In genomic region chr18:48799724-48800315, GRCh38 we compare ENCODE assay signal across 17 cellular contexts.
DNase-seq lines count a peak whose midpoint lies in the region; ATAC-seq and TF ChIP-seq lines count a peak whose summit lies in the region.
"Had no signal": no experiment of that assay in that cellular context is flagged by ENCODE, and none has a peak within 500 bp of the region (broad histone marks: within the 10 kb centered on the region; RNA-seq: fewer than 3 reads in every experiment).

No MANE protein-coding gene starts in this region.

- H3K9me3 Mint-ChIP-seq in activated T-helper 17 cell treated with anti-CD3 and anti-CD28 coated beads, Interleukin-2, amount 50 U/mL, for 72 hours: no peaks in the 10 kb centered on the region
- H3K9me3 Mint-ChIP-seq: neural progenitor cell had no signal

- no peak overlapping the region for H3K4me3 ChIP-seq in left ventricle myocardium inferior
- H3K4me3 ChIP-seq in psoas muscle: no peak overlapping the region
- no peak overlapping the region for H3K4me3 ChIP-seq in effector memory CD4-positive, alpha-beta T cell (ENCODE audit: insufficient read depth, low read depth, low read length, poor library complexity, severe bottlenecking)
- H3K4me3 ChIP-seq: neural progenitor cell, right lobe of liver had no signal

- H3K27ac ChIP-seq in left ventricle myocardium inferior (replicated peaks) (peak overlapping the region; percentile 89), psoas muscle (peak overlapping the region; percentile 75)
- no peak overlapping the region for H3K27ac ChIP-seq in effector memory CD4-positive, alpha-beta T cell (ENCODE audit: insufficient read depth, low read length, poor library complexity, severe bottlenecking)
- H3K27ac ChIP-seq: neural progenitor cell had no signal

- H3K36me3 ChIP-seq in left ventricle myocardium inferior (no peaks in the 10 kb centered on the region), psoas muscle (ENCODE audit: insufficient read depth in 1 of 2, low read depth in 1 of 2) (no peaks in the 10 kb centered on the region)
- no peaks in the 10 kb centered on the region for H3K36me3 ChIP-seq in effector memory CD4-positive, alpha-beta T cell (ENCODE audit: control insufficient read depth, insufficient read depth, low read length)
- H3K36me3 ChIP-seq: neural progenitor cell had no signal

- H3K4me1 ChIP-seq in left ventricle myocardium inferior (peaks cover 62% of the 10 kb centered on the region), psoas muscle (peaks cover 45% of the 10 kb centered on the region)
- H3K4me1 ChIP-seq in effector memory CD4-positive, alpha-beta T cell (ENCODE audit: control insufficient read depth, insufficient read depth, low read length, poor library complexity, severe bottlenecking): no peaks in the 10 kb centered on the region
- H3K4me1 ChIP-seq: neural progenitor cell had no signal

- TF ChIP-seq CTCF in left ventricle myocardium inferior (IDR thresholded peaks at IDR 0.05; ENCODE audit: borderline replicate concordance) (no peak), psoas muscle (IDR thresholded peaks at IDR 0.05) (no peak)

- H3K4me3 Mint-ChIP-seq in activated T-helper 17 cell treated with anti-CD3 and anti-CD28 coated beads, Interleukin-2, amount 50 U/mL, for 72 hours: peak overlapping the region; percentile 72
- H3K4me3 Mint-ChIP-seq: neural progenitor cell had no signal

- H3K9me3 ChIP-seq in left ventricle myocardium inferior (replicated peaks): no peaks in the 10 kb centered on the region
- no peaks in the 10 kb centered on the region for H3K9me3 ChIP-seq in psoas muscle
- H3K9me3 ChIP-seq in effector memory CD4-positive, alpha-beta T cell (ENCODE audit: control insufficient read depth, low read length): no peaks in the 10 kb centered on the region
- H3K9me3 ChIP-seq: right lobe of liver had no signal

- DNase-seq in left ventricle myocardium inferior: peak; percentile 8
- no peak for DNase-seq in left ventricle myocardium superior
- DNase-seq in psoas muscle: peak in 1 of 2 donors; percentile 18
- DNase-seq in COR-L47 (lab: John Stamatoyannopoulos, UW): no peak
- DNase-seq in inferior parietal cortex (ENCODE audit: extremely low spot score): no peak
- no peak for DNase-seq in effector memory CD4-positive, alpha-beta T cell
- DNase-seq: AML-193, DMS153, foreskin melanocyte, mesenchymal stem cell, NCI-H1694 treated with DMSO at 0.1 percent for 48 hours, NCI-H524, OCI-M1 had no signal

- no peaks in the 10 kb centered on the region for H3K36me3 Mint-ChIP-seq in activated T-helper 17 cell treated with anti-CD3 and anti-CD28 coated beads, Interleukin-2, amount 50 U/mL, for 72 hours (ENCODE audit: low read depth)

- ATAC-seq in left ventricle myocardium superior (no peak), psoas muscle (no peak), GM18867 (IDR thresholded peaks at IDR 0.05; ENCODE audit: unreplicated experiment) (no peak)
- peak; percentile 36 for ATAC-seq in activated T-helper 17 cell treated with anti-CD3 and anti-CD28 coated beads, Interleukin-2, amount 50 U/mL, for 72 hours (replicated peaks)
- ATAC-seq: right lobe of liver had no signal

- no peaks in the 10 kb centered on the region for H3K27me3 Mint-ChIP-seq in activated T-helper 17 cell treated with anti-CD3 and anti-CD28 coated beads, Interleukin-2, amount 50 U/mL, for 72 hours

- H3K27me3 ChIP-seq in left ventricle myocardium inferior (ENCODE audit: low read depth) (no peaks in the 10 kb centered on the region), psoas muscle (ENCODE audit: insufficient read depth in 3 of 3, low read length in 2 of 3) (no peaks in the 10 kb centered on the region)
- H3K27me3 ChIP-seq in effector memory CD4-positive, alpha-beta T cell (replicated peaks; ENCODE audit: control insufficient read depth, insufficient read depth, low read length, poor library complexity, severe bottlenecking): no peaks in the 10 kb centered on the region
- H3K27me3 ChIP-seq: neural progenitor cell, right lobe of liver had no signal

- intact Hi-C loops in left ventricle myocardium inferior (cut with micrococcal nuclease) (no loop called here), left ventricle myocardium superior (cut with micrococcal nuclease) (no loop called here), psoas muscle (cut with DNase I) (no loop called here)

- 93 to 95% (median 95%) methylated on average over 8 of the region's 8 CpGs for WGBS in psoas muscle, 3 donors

- peak overlapping the region; percentile 94 for H3K27ac Mint-ChIP-seq in activated T-helper 17 cell treated with anti-CD3 and anti-CD28 coated beads, Interleukin-2, amount 50 U/mL, for 72 hours
- H3K27ac Mint-ChIP-seq: neural progenitor cell had no signal

- H3K4me1 Mint-ChIP-seq in activated T-helper 17 cell treated with anti-CD3 and anti-CD28 coated beads, Interleukin-2, amount 50 U/mL, for 72 hours: peaks cover 26% of the 10 kb centered on the region
